Comparison of ENCODE assay signal across 17 cellular contexts in the genomic region with DNA sequence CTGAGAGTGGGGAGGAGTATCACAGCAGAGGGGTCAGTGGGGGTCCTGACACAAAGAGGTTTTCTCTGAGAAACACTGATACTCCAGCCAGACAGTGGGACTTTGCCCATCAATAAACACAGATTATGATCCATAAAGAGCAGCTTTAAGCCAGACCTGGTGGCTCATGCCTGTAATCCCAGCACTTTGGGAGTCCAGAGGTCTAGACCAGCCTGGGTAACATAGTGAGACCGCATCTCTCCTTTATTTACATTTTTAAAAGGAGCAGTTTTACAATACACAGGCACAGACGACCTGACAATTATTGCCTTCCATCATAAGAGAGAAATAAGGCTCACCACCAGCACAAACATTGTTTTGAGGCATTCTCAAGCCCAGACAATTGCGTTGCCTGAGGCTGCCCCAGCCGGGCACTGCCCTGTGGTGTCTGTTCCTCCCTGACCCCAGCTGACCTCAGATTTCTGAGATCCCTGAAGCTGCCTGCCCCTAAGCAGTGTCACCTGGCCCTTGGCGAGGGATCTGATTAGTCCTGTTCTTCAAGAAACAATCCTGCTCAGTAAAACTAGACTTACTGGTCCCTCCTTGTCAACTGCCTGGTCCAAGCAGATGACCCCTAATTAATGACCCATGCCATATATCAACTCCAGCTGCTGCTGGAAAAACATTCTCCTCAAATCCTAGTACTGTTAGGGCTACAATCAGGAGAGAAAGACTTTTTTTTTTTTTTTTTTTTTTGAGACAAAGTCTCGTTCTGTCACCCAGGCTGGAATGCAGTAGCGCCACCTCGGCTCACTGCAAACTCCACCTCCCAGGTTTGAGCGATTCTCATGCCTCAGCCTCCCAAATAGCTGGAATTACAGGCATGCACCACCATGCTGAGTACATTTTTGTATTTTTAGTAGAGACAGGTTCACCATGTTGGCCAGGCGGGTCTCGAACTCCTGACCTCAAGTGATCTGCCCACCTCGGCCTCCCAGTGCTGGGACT.
"Had no signal": no experiment of that assay in that cellular context is flagged by ENCODE, and none has a peak within 500 bp of the region (broad histone marks: within the 10 kb centered on the region; RNA-seq: fewer than 3 reads in every experiment).

No MANE protein-coding gene starts in this region.

- DNase-seq: activated CD4-positive, alpha-beta T cell treated with anti-CD3 and anti-CD28 coated beads, Interleukin-2, amount 50 U/mL, for 1 hour; activated naive CD4-positive, alpha-beta T cell treated with Interleukin-2 at 50 U/mL for 16 hours; activated naive CD8-positive, alpha-beta T cell treated with anti-CD3 and anti-CD28 coated beads, Interleukin-2, amount 50 U/mL, for 24 hours; activated T-cell treated with anti-CD3 and anti-CD28 coated beads for 4 hours; effector memory CD8-positive, alpha-beta T cell; gastrocnemius medialis; heart left ventricle; left cardiac atrium; naive thymus-derived CD4-positive, alpha-beta T cell; posterior cingulate gyrus; stimulated activated CD4-positive, alpha-beta T cell treated with anti-CD3 and anti-CD28 coated beads, Interleukin-4, amount 100 ng/mL, for 1 hour; stimulated activated naive B cell treated with anti-CD40 and anti-IgM and Interleukin-4, amounts not matched to agents 10 μg/mL and 1 μg/mL and 100 μg/mL, for 72 hours; thyroid gland had no signal

- H3K27me3 Mint-ChIP-seq: activated naive CD8-positive, alpha-beta T cell treated with anti-CD3 and anti-CD28 coated beads, Interleukin-2, amount 50 U/mL, for 24 hours; dendritic cell treated with granulocyte-macrophage colony-stimulating factor and Interleukin-4, amounts not matched to agents 40 ng/mL and 50 ng/mL, for 4 days; effector memory CD8-positive, alpha-beta T cell had no signal

- H3K27me3 ChIP-seq: ascending aorta, gastrocnemius medialis, heart left ventricle, thyroid gland, vagina had no signal

- H3K9me3 Mint-ChIP-seq: activated naive CD8-positive, alpha-beta T cell treated with anti-CD3 and anti-CD28 coated beads, Interleukin-2, amount 50 U/mL, for 24 hours; dendritic cell treated with granulocyte-macrophage colony-stimulating factor and Interleukin-4, amounts not matched to agents 40 ng/mL and 50 ng/mL, for 4 days; effector memory CD8-positive, alpha-beta T cell; stimulated activated naive B cell treated with anti-CD40 and anti-IgM and Interleukin-4, amounts not matched to agents 10 μg/mL and 1 μg/mL and 100 μg/mL, for 72 hours had no signal

- H3K27ac ChIP-seq: ascending aorta, epithelial cell of prostate, gastrocnemius medialis, heart left ventricle, thyroid gland, vagina had no signal

- H3K9me3 ChIP-seq: ascending aorta, gastrocnemius medialis, heart left ventricle, thyroid gland, vagina had no signal

- H3K36me3 ChIP-seq: ascending aorta, gastrocnemius medialis, heart left ventricle, thyroid gland, vagina had no signal

- H3K4me3 Mint-ChIP-seq: activated naive CD8-positive, alpha-beta T cell treated with anti-CD3 and anti-CD28 coated beads, Interleukin-2, amount 50 U/mL, for 24 hours; dendritic cell treated with granulocyte-macrophage colony-stimulating factor and Interleukin-4, amounts not matched to agents 40 ng/mL and 50 ng/mL, for 4 days; effector memory CD8-positive, alpha-beta T cell; naive thymus-derived CD4-positive, alpha-beta T cell; stimulated activated naive B cell treated with anti-CD40 and anti-IgM and Interleukin-4, amounts not matched to agents 10 μg/mL and 1 μg/mL and 100 μg/mL, for 72 hours had no signal

- H3K27ac Mint-ChIP-seq: activated naive CD8-positive, alpha-beta T cell treated with anti-CD3 and anti-CD28 coated beads, Interleukin-2, amount 50 U/mL, for 24 hours; dendritic cell treated with granulocyte-macrophage colony-stimulating factor and Interleukin-4, amounts not matched to agents 40 ng/mL and 50 ng/mL, for 4 days; effector memory CD8-positive, alpha-beta T cell; naive thymus-derived CD4-positive, alpha-beta T cell; stimulated activated naive B cell treated with anti-CD40 and anti-IgM and Interleukin-4, amounts not matched to agents 10 μg/mL and 1 μg/mL and 100 μg/mL, for 72 hours had no signal

- H3K4me1 Mint-ChIP-seq: activated naive CD8-positive, alpha-beta T cell treated with anti-CD3 and anti-CD28 coated beads, Interleukin-2, amount 50 U/mL, for 24 hours had no signal

- H3K4me1 ChIP-seq: ascending aorta, heart left ventricle, thyroid gland, vagina had no signal

- H3K4me3 ChIP-seq: ascending aorta, gastrocnemius medialis, heart left ventricle, thyroid gland, vagina had no signal
